In the genomic region with DNA sequence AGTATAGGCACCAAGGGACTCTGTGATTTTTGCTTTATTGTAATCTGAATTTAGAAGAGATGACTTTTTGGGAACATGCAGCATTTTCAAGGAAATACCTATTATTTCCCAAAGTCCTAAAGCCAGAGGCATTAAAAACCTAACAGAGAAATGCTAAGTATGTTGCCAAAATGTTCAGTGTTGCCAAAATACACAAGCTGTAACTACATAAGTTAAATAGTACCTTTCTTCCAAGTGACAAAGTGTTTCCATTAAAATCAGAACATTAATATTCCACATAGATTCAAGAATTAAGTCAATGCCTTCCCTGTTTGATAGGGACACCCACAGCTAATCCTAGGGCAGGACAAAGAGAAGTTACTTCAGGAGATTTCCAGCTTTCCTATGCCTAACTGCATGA, we compare ENCODE assay signal across 2 cellular contexts.
TF ChIP-seq lines count a peak whose summit lies in the region.

No MANE protein-coding gene starts in this region.

TF ChIP-seq in liver, 16 proteins besides CTCF, POLR2A, EP300 and RAD21:
- TF ChIP-seq GABPA (IDR thresholded peaks at IDR 0.05 in 1 of 2, conservative IDR thresholded peaks at IDR 0.05 in 1 of 2) = no peak
- peak; percentile 71 for TF ChIP-seq FOXA2 (IDR thresholded peaks at IDR 0.05)

TF ChIP-seq in HepG2, 621 proteins besides CTCF, POLR2A, EP300 and RAD21:
- TF ChIP-seq ZNF550 (CRISPR knock-in tag; IDR thresholded peaks at IDR 0.05; ENCODE audit: borderline replicate concordance) (no peak), NCOR1 (IDR thresholded peaks at IDR 0.05; ENCODE audit: borderline replicate concordance, low read length) (no peak), PRPF4 (IDR thresholded peaks at IDR 0.05; ENCODE audit: low read depth, low read length, poor library complexity, severe bottlenecking) (no peak), ZNF776 (CRISPR knock-in tag; IDR thresholded peaks at IDR 0.05) (no peak), TBX2 (CRISPR knock-in tag; IDR thresholded peaks at IDR 0.05; ENCODE audit: borderline replicate concordance) (no peak), ZBTB21 (CRISPR knock-in tag; IDR thresholded peaks at IDR 0.05) (no peak), ZNF660 (CRISPR knock-in tag; IDR thresholded peaks at IDR 0.05; ENCODE audit: borderline replicate concordance, low read depth) (no peak), BRD4 (CRISPR knock-in tag; IDR thresholded peaks at IDR 0.05) (no peak), ARID4A (CRISPR knock-in tag; IDR thresholded peaks at IDR 0.05; ENCODE audit: borderline replicate concordance) (no peak), ZNF513 (CRISPR knock-in tag; conservative IDR thresholded peaks at IDR 0.05) (no peak), KLF11 (CRISPR knock-in tag; IDR thresholded peaks at IDR 0.05) (no peak), TBP (CRISPR knock-in tag; IDR thresholded peaks at IDR 0.05) (no peak), ZSCAN12 (CRISPR knock-in tag; IDR thresholded peaks at IDR 0.05) (no peak), HMG20B (CRISPR knock-in tag; conservative IDR thresholded peaks at IDR 0.05) (no peak), PRDM10 (CRISPR knock-in tag; IDR thresholded peaks at IDR 0.05; ENCODE audit: low read depth) (no peak), KLF9 (CRISPR knock-in tag; IDR thresholded peaks at IDR 0.05; ENCODE audit: low read depth) (no peak), NONO (IDR thresholded peaks at IDR 0.05) (no peak), NONO (CRISPR knock-in tag; conservative IDR thresholded peaks at IDR 0.05) (no peak), ZNF296 (CRISPR knock-in tag; conservative IDR thresholded peaks at IDR 0.05) (no peak)
- TF ChIP-seq, protein P1, sequence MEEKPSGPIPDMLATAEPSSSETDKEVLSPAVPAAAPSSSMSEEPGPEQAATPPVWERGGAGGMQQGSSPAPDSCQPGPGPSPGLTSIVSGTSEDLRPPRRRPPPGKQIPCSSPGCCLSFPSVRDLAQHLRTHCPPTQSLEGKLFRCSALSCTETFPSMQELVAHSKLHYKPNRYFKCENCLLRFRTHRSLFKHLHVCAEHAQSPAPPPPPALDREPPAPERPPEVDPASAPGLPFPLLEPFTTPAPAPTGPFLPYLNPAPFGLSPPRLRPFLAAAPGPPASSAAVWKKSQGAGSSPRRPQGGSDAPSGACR (CRISPR knock-in tag; IDR thresholded peaks at IDR 0.05) = no peak
- TF ChIP-seq, protein P2, sequence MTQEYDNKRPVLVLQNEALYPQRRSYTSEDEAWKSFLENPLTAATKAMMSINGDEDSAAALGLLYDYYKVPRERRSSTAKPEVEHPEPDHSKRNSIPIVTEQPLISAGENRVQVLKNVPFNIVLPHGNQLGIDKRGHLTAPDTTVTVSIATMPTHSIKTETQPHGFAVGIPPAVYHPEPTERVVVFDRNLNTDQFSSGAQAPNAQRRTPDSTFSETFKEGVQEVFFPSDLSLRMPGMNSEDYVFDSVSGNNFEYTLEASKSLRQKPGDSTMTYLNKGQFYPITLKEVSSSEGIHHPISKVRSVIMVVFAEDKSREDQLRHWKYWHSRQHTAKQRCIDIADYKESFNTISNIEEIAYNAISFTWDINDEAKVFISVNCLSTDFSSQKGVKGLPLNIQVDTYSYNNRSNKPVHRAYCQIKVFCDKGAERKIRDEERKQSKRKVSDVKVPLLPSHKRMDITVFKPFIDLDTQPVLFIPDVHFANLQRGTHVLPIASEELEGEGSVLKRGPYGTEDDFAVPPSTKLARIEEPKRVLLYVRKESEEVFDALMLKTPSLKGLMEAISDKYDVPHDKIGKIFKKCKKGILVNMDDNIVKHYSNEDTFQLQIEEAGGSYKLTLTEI (CRISPR knock-in tag; conservative IDR thresholded peaks at IDR 0.05) = no peak
TF ChIP-seq in HepG2: peak in this region for 0.
